Comparison of ENCODE assay signal across 9 cellular contexts in the genomic region with DNA sequence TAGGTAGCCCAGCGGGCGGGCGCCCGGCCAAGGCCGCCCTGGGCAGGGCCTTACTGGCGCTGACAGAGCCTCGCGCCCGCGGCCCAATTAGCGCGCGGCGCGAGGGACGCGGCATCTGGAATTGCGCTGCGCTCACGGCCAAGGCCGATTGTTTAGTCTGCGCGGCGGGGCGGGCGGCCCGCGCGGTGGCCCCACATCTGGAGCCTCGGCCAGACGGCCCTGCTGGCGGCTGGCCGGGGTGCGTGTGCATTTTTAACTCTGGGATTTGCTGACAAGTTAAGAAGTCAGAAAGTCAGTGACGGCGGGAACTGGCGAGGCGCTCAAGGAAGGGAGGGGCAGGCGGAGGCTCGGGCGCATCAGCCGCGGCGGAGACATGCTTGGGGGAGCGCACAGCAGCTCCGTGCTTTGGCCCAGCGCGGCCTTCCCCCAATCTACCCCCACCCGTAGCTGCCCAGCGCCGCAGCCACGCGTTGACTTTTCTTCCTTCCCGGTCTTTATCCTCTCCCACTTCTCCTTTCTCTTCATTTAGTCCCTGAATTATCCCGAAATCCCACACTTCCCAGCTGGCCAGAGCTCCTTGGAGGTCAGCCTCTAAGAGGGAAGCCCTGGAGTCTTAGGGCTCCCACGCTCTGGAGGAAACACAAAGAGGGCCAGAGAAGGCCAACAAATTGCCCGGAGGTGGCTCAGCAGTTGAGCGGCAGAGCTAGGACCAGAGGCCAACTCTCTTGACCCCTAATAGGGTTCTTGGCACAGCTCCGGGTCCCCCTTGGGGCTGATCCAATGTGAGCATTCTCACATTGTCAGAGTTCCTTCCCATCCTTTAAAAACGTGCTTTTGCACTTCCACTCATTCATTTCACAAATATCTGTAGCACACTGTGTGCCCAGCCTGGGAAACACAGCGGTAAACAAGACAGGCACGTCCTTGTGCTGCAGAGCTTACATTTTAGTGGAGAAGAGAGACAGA. TPM values are rescaled to one million over a fixed set of nuclear protein-coding genes. Genes with fewer than 3 reads are reported as not detected.
DNase-seq lines count a peak whose midpoint lies in the region; ATAC-seq, FAIRE-seq and TF ChIP-seq lines count a peak whose summit lies in the region.
"Had no signal": no experiment of that assay in that cellular context is flagged by ENCODE, and none has a peak within 500 bp of the region (broad histone marks: within the 10 kb centered on the region; RNA-seq: fewer than 3 reads in every experiment).

No MANE protein-coding gene starts in this region.

- no peak for TF ChIP-seq POLR2A in GM12892 (IDR thresholded peaks at IDR 0.05; ENCODE audit: low read depth, low read length)
- no peak for TF ChIP-seq POLR2A in GM12878 (IDR thresholded peaks at IDR 0.05; ENCODE audit: low read depth, low read length)

- H3K36me3 Mint-ChIP-seq in T-helper 2 cell treated with Interferon-gamma antibody and Interleukin-4, amounts not matched to agents 5 μg/mL and 100 μg/mL, for 36 hours (ENCODE audit: low read depth) = no peaks in the 10 kb centered on the region

- no TSS peak for BruUV-seq in GM12878 (replicated peaks; lab: Mats Ljungman, UMichigan)

- H2AFZ ChIP-seq in ACC112 (ENCODE audit: low read length, unreplicated experiment) (peak overlapping the region; percentile 15), KMS-11 (ENCODE audit: low read depth) (peak overlapping the region; percentile 49; the same call in 1 of the 2 replicates), GM12878 (ENCODE audit: control insufficient read depth, low read depth, low read length) (peak overlapping the region; percentile 43)

- H3K4me1 Mint-ChIP-seq in T-helper 2 cell treated with Interferon-gamma antibody and Interleukin-4, amounts not matched to agents 5 μg/mL and 100 μg/mL, for 36 hours (ENCODE audit: low read depth) = peaks cover 3% of the 10 kb centered on the region

- peak overlapping the region; percentile 57 for H3K4me2 ChIP-seq in KMS-11
- H3K4me2 ChIP-seq in GM12878 (ENCODE audit: control insufficient read depth, insufficient read depth) = peak overlapping the region; percentile 79

- FAIRE-seq in GM12892 (lab: Jason Lieb, UNC) = peak; percentile 83
- no peak for FAIRE-seq in GM12878 (lab: Jason Lieb, UNC)

- in situ Hi-C loops in GM12878 (cut with MboI) = no loop called here

- no peak overlapping the region for H3K27ac Mint-ChIP-seq in T-helper 2 cell treated with Interferon-gamma antibody and Interleukin-4, amounts not matched to agents 5 μg/mL and 100 μg/mL, for 36 hours
- H3K27ac Mint-ChIP-seq: dendritic cell treated with granulocyte-macrophage colony-stimulating factor and Interleukin-4, amounts not matched to agents 40 ng/mL and 50 ng/mL, for 4 days had no signal

- no peaks in the 10 kb centered on the region for H3K36me3 ChIP-seq in ACC112 (ENCODE audit: insufficient read depth, low read length)
- no peaks in the 10 kb centered on the region for H3K36me3 ChIP-seq in KMS-11 (ENCODE audit: insufficient read depth)
- H3K36me3 ChIP-seq in GM12878 (ENCODE audit: control insufficient read depth in 2 of 2, insufficient read depth in 2 of 2, low read length in 1 of 2) = no peaks in the 10 kb centered on the region

- H3K79me2 ChIP-seq in ACC112 (ENCODE audit: control insufficient read depth, insufficient read depth, low read length, unreplicated experiment) = no peaks in the 10 kb centered on the region
- H3K79me2 ChIP-seq in KMS-11 (ENCODE audit: insufficient read depth, low read depth) = no peaks in the 10 kb centered on the region
- no peaks in the 10 kb centered on the region for H3K79me2 ChIP-seq in GM12878 (ENCODE audit: control insufficient read depth, insufficient read depth, low read length)

- H4K20me1 ChIP-seq in KMS-11 (ENCODE audit: insufficient read depth) = no peaks in the 10 kb centered on the region
- H4K20me1 ChIP-seq in GM12878 (ENCODE audit: control insufficient read depth, insufficient read depth) = no peaks in the 10 kb centered on the region

- H3K9ac ChIP-seq in KMS-11 (no peak overlapping the region), GM12878 (ENCODE audit: control insufficient read depth, insufficient read depth, low read length) (peak overlapping the region; percentile 12; the same call in 1 of the 2 replicates)

- SMC1A ChIA-PET in GM12878 (lab: Charles Lee; ENCODE audit: uncharacterized antibody, unreplicated experiment) = interaction anchor here (1.3 to 3.3 kb wide), 8 partner anchors 12 to 201 kb away, joined by 3 to 11 read pairs (median 6); no protein-coding TSS in a partner anchor

- peaks cover 71% of the 10 kb centered on the region for H3K27me3 Mint-ChIP-seq in T-helper 2 cell treated with Interferon-gamma antibody and Interleukin-4, amounts not matched to agents 5 μg/mL and 100 μg/mL, for 36 hours (ENCODE audit: low read depth)

- CTCF ChIA-PET in GM12878 (lab: Yijun Ruan, JAX) = interaction anchor here (0.9 to 1.6 kb wide), 4 partner anchors 16 to 41 kb away, joined by 3 to 5 read pairs (median 3); no protein-coding TSS in a partner anchor

- no peak overlapping the region for H3K4me3 Mint-ChIP-seq in T-helper 2 cell treated with Interferon-gamma antibody and Interleukin-4, amounts not matched to agents 5 μg/mL and 100 μg/mL, for 36 hours
- H3K4me3 Mint-ChIP-seq: dendritic cell treated with granulocyte-macrophage colony-stimulating factor and Interleukin-4, amounts not matched to agents 40 ng/mL and 50 ng/mL, for 4 days had no signal

- TF ChIP-seq EP300 in GM12878 (IDR thresholded peaks at IDR 0.05; ENCODE audit: borderline replicate concordance in 1 of 2, control insufficient read depth in 1 of 2, low read depth in 2 of 2, low read length in 2 of 2) = no peak

- intact Hi-C loops in GM12878 (cut with micrococcal nuclease; ENCODE audit: unreplicated experiment) = loop anchor here (1.0 kb wide), 1 partner anchor 26 kb away; no protein-coding TSS in a partner anchor

- H3K4me3 ChIP-seq in ACC112 (ENCODE audit: low read depth, low read length) (peak overlapping the region; percentile 70), KMS-11 (IDR thresholded peaks at IDR 0.05; ENCODE audit: insufficient read depth, low read depth, low read length) (no peak overlapping the region), GM12878 (peak overlapping the region; percentile 41; the same call in 1 of the 2 replicates), skeletal muscle cell (ENCODE audit: low read depth, low read length) (peak overlapping the region; percentile 28)

- peak; percentile 90 for ATAC-seq in GM12878

- no peak for TF ChIP-seq CTCF in KMS-11 (conservative IDR thresholded peaks at IDR 0.05; ENCODE audit: low read depth, low read length)
- no peak for TF ChIP-seq CTCF in GM12878 (IDR thresholded peaks at IDR 0.05 in 2 of 3, conservative IDR thresholded peaks at IDR 0.05 in 1 of 3; ENCODE audit: control insufficient read depth in 2 of 3, extremely low read depth in 1 of 3, insufficient read depth in 1 of 3, low read depth in 3 of 3, low read length in 3 of 3)

- DNase-seq in GM12892 (ENCODE audit: insufficient read length) (peak; percentile 77), GM12878 (ENCODE audit: low read depth, low spot score) (no peak), iPS-NIHi11 (ENCODE audit: low spot score) (peak; percentile 70), skeletal muscle cell (ENCODE audit: low read depth) (no peak), NCI-H2107 (lab: John Stamatoyannopoulos, UW) (no peak)
- DNase-seq in T-helper 2 cell treated with Interferon-gamma antibody and Interleukin-4, amounts not matched to agents 5 μg/mL and 100 μg/mL, for 36 hours (ENCODE audit: low spot score) = no peak

- TF ChIP-seq RAD21 in GM12878 (IDR thresholded peaks at IDR 0.05; ENCODE audit: insufficient read depth, low read depth, low read length) = no peak

- peaks cover 6% of the 10 kb centered on the region for H3K4me1 ChIP-seq in ACC112 (ENCODE audit: control insufficient read depth, insufficient read depth, low read length, unreplicated experiment)
- H3K4me1 ChIP-seq in KMS-11 (ENCODE audit: low read depth, poor library complexity, severe bottlenecking) = peaks cover 3% of the 10 kb centered on the region
- peaks cover 24% of the 10 kb centered on the region for H3K4me1 ChIP-seq in GM12878 (ENCODE audit: control insufficient read depth, insufficient read depth, low read length)

- RAD21 ChIA-PET in GM12878 (lab: Charles Lee; ENCODE audit: unreplicated experiment) = interaction anchor here (0.9 to 2.0 kb wide), 12 partner anchors 9 to 172 kb away, joined by 3 to 7 read pairs (median 4); no protein-coding TSS in a partner anchor

- 6% methylated on average over 41 of the region's 62 CpGs for WGBS in GM12878 (ENCODE audit: insufficient coverage, insufficient replicate concordance, low lambda C conversion rate, missing lambda C conversion rate)

- no peak overlapping the region for H3K27ac ChIP-seq in ACC112 (ENCODE audit: low read depth, low read length)
- H3K27ac ChIP-seq in KMS-11 = no peak overlapping the region
- no peak overlapping the region for H3K27ac ChIP-seq in GM12878 (ENCODE audit: control insufficient read depth, insufficient read depth)

- H3K27me3 ChIP-seq in ACC112 (ENCODE audit: insufficient read depth, low read length) (peaks cover 30% of the 10 kb centered on the region), KMS-11 (ENCODE audit: insufficient read depth, low read depth) (peaks cover 12% of the 10 kb centered on the region; the same call in 1 of the 2 replicates), GM12878 (replicated peaks in 1 of 2; ENCODE audit: control insufficient read depth in 2 of 2, insufficient read depth in 2 of 2, low read length in 1 of 2) (peaks cover 3 to 5% of the 10 kb centered on the region in 2 experiments)

- POLR2A ChIA-PET in GM12878 (lab: Charles Lee) = interaction anchor here (0.9 to 1.7 kb wide), 6 partner anchors 12 to 33 kb away, joined by 3 to 6 read pairs (median 4); no protein-coding TSS in a partner anchor

- H3K9me3 ChIP-seq in GM12878 (replicated peaks; ENCODE audit: control insufficient read depth, insufficient read depth, low read length) = no peaks in the 10 kb centered on the region

- H3K9me3 Mint-ChIP-seq in T-helper 2 cell treated with Interferon-gamma antibody and Interleukin-4, amounts not matched to agents 5 μg/mL and 100 μg/mL, for 36 hours = no peaks in the 10 kb centered on the region
- H3K9me3 Mint-ChIP-seq: dendritic cell treated with granulocyte-macrophage colony-stimulating factor and Interleukin-4, amounts not matched to agents 40 ng/mL and 50 ng/mL, for 4 days had no signal

RNA-seq across cellular contexts. Expression of gene FOXP4, which starts 40.8 kb away (rescaled TPM):
- polyA plus RNA-seq in GM12892 (2012; ENCODE audit: missing spikeins) = 8.3 TPM
- total RNA-seq in GM12878 (2013; cell fraction: nucleolus; rRNA removed) = 18.2 and 18.6 TPM in 2 replicates
- total RNA-seq in GM12878 (2014; rRNA removed) (3.4 and 5.1 TPM in 2 replicates), GM12878 (2014; rRNA removed; fragmentation: Illumina TruSeq; extraction: Trizol) (1.8 and 2.3 TPM in 2 replicates), GM12878 (2021) (41.6 and 46.1 TPM in 2 replicates)
- polyA plus RNA-seq in GM12878 (2011; ENCODE audit: low read depth) = 4.1 TPM
- polyA plus RNA-seq in GM12878 (2011; rRNA removed) (0.73 and 2.3 TPM in 2 replicates), GM12878 (2014; fragmentation: Illumina TruSeq; extraction: Trizol) (1.9 and 6.3 TPM in 2 replicates), GM12878 (2014; fragmentation: Nextera tagmentation; extraction: Ambion mirVana) (under 1 TPM; 0.31 to 0.40 TPM), GM12878 (2014; rRNA removed) (12.0 and 16.6 TPM in 2 replicates), GM12878 (2016; fragmentation: Nextera tagmentation; extraction: Ambion mirVana) (1 to 10 TPM; 2.1 to 2.3 TPM)
- 4.1 and 4.7 TPM in 2 replicates for polyA plus RNA-seq in GM12878 (2011; cell fraction: cytosol; rRNA removed)
- 18.4 and 27.1 TPM in 2 replicates for polyA plus RNA-seq in GM12878 (2011; cell fraction: nucleus; rRNA removed)
- polyA plus RNA-seq in GM12878 (2012) = 18.6 and 19.7 TPM in 2 replicates
- 3.1 and 7.7 TPM in 2 replicates for polyA minus RNA-seq in GM12878 (2011; rRNA and poly(A)+ RNA removed)
- 12.6 and 13.3 TPM in 2 replicates for polyA minus RNA-seq in GM12878 (2011; cell fraction: cytosol; rRNA and poly(A)+ RNA removed)
- 4.7 and 9.2 TPM in 2 replicates for polyA minus RNA-seq in GM12878 (2011; cell fraction: nucleus; rRNA and poly(A)+ RNA removed)

Comparison
In these comparisons a context has a peak if more than half of its experiments do, and no peak if none do; other contexts are left out.
1. DNase-seq: peak in GM12892 (single experiment) and iPS-NIHi11 (single experiment); none in GM12878 (single experiment), skeletal muscle cell (single experiment), T-helper 2 cell treated with Interferon-gamma antibody and Interleukin-4, amounts not matched to agents 5 μg/mL and 100 μg/mL, for 36 hours (single experiment) and NCI-H2107 (single experiment).
2. Peak in every context shown above with its lines, with median percentiles within 50 percentile points of each other: H2AFZ ChIP-seq.